Comparison of ENCODE assay signal across 14 cellular contexts in genomic region chr10:82378146-82378545, GRCh38.
DNase-seq lines count a peak whose midpoint lies in the region; ATAC-seq and TF ChIP-seq lines count a peak whose summit lies in the region.
"Had no signal": no experiment of that assay in that cellular context is flagged by ENCODE, and none has a peak within 500 bp of the region (broad histone marks: within the 10 kb centered on the region; RNA-seq: fewer than 3 reads in every experiment).

No MANE protein-coding gene starts in this region.

- TF ChIP-seq CTCF in fibroblast of mammary gland (conservative IDR thresholded peaks at IDR 0.05; ENCODE audit: control insufficient read depth, insufficient read depth, low read depth, low read length) = no peak

- no peaks in the 10 kb centered on the region for H3K27me3 ChIP-seq in H7 (ENCODE audit: control insufficient read depth, insufficient read depth, low read length)
- H3K27me3 ChIP-seq: BLaER1, esophagus squamous epithelium had no signal

- DNase-seq in DMS 273 (lab: John Stamatoyannopoulos, UW; ENCODE audit: unreplicated experiment) (peak; percentile 84), RPMI8226 (peak; percentile 5), fibroblast of mammary gland (ENCODE audit: low read depth) (peak; percentile 78), mucosa of gallbladder (ENCODE audit: low spot score) (peak; percentile 29), SIG-M5 treated with dmso at 0.1 percent for 504 hours (lab: John Stamatoyannopoulos, UW; ENCODE audit: unreplicated experiment) (no peak), H7 (no peak)
- DNase-seq: activated CD4-positive, alpha-beta T cell treated with anti-CD3 and anti-CD28 coated beads, Interleukin-2, amount 50 U/mL, for 4 hours; activated naive CD8-positive, alpha-beta T cell treated with anti-CD3 and anti-CD28 coated beads, Interleukin-2, amount 50 U/mL, for 24 hours; esophagus squamous epithelium; SIG-M5; stimulated activated CD4-positive, alpha-beta T cell treated with anti-CD3 and anti-CD28 coated beads, Interleukin-15, amount 100 ng/mL, for 24 hours had no signal

- H3K4me3 ChIP-seq in fibroblast of mammary gland (ENCODE audit: control insufficient read depth, low read depth, low read length) = no peak overlapping the region
- no peak overlapping the region for H3K4me3 ChIP-seq in H7 (ENCODE audit: insufficient read depth, low read depth, low read length)
- H3K4me3 ChIP-seq: BLaER1, esophagus squamous epithelium had no signal

- no peaks in the 10 kb centered on the region for H3K36me3 ChIP-seq in H7 (replicated peaks; ENCODE audit: control insufficient read depth, insufficient read depth, low read length)
- H3K36me3 ChIP-seq: esophagus squamous epithelium had no signal

- no peak for ATAC-seq in HG03095 (IDR thresholded peaks at IDR 0.05; ENCODE audit: unreplicated experiment)
- no peak for ATAC-seq in HG03196 (IDR thresholded peaks at IDR 0.05; ENCODE audit: unreplicated experiment)
- ATAC-seq: activated naive CD8-positive, alpha-beta T cell treated with anti-CD3 and anti-CD28 coated beads, Interleukin-2, amount 50 U/mL, for 24 hours had no signal

Comparison
In these comparisons a context has a peak if more than half of its experiments do, and no peak if none do; other contexts are left out.
1. DNase-seq: peak in DMS 273 (single experiment), RPMI8226 (single experiment), fibroblast of mammary gland (single experiment) and mucosa of gallbladder (single experiment); none in SIG-M5 treated with dmso at 0.1 percent for 504 hours (single experiment) and H7 (single experiment).